In genomic region chr21:33491373-33492102, GRCh38 we compare ENCODE assay signal across 8 cellular contexts. TPM values are rescaled to one million over a fixed set of nuclear protein-coding genes. Genes with fewer than 3 reads are reported as not detected.
DNase-seq lines count a peak whose midpoint lies in the region; ATAC-seq, FAIRE-seq and TF ChIP-seq lines count a peak whose summit lies in the region.

TSS of gene DNAJC28 (minus strand) at chr21:33491716. CDS start at chr21:33489393, 2,323 bp downstream.

- H2AK5ac ChIP-seq in H1 (ENCODE audit: low read depth, low read length) (no peak within 1 kb of the TSS), mesenchymal stem cell (ENCODE audit: low read length, severe bottlenecking) (no peak within 1 kb of the TSS)

- H2BK5ac ChIP-seq in H1 (ENCODE audit: low read depth, low read length) (peak within 1 kb of the TSS; percentile 93), mesenchymal stem cell (ENCODE audit: low read depth, low read length, poor library complexity, severe bottlenecking) (peak within 1 kb of the TSS; percentile 49)

- H3K9ac ChIP-seq in H1 (replicated peaks in 1 of 4; ENCODE audit: extremely low read depth in 1 of 4, low read depth in 3 of 4, low read length in 3 of 4) (peak within 1 kb of the TSS in 3 of 4 experiments; percentile 85 to 91 (median 91); a peak in 6 of 7 replicates), mesenchymal stem cell (ENCODE audit: low read length) (peak within 1 kb of the TSS; percentile 94)

- FAIRE-seq in H1 (lab: Jason Lieb, UNC) = peak; percentile 88

- TF ChIP-seq RAD21 in H1 (IDR thresholded peaks at IDR 0.05 in 1 of 2, conservative IDR thresholded peaks at IDR 0.05 in 1 of 2; ENCODE audit: low read depth in 2 of 2, low read length in 2 of 2) = no peak

- CTCF ChIA-PET in H1 (lab: Charles Lee; ENCODE audit: partially characterized antibody) = interaction anchor here (0.6 to 1.1 kb wide), 4 partner anchors 10 to 402 kb away, joined by 3 read pairs; partner anchors contain the start of gene TMEM50B

- H3K23ac ChIP-seq in H1 (ENCODE audit: insufficient read length) (no peak within 1 kb of the TSS), mesenchymal stem cell (ENCODE audit: low read length in 2 of 2) (peak within 1 kb of the TSS in 1 of 2 experiments; percentile 34)

- peak within 1 kb of the TSS; percentile 66 to 98 (median 78) for H3K4me3 ChIP-seq in H1 (ENCODE audit: extremely low read depth in 1 of 4, insufficient read depth in 2 of 4, low read depth in 3 of 4, low read length in 4 of 4)
- H3K4me3 ChIP-seq in mesenchymal stem cell (ENCODE audit: insufficient read depth in 1 of 2, low read depth in 1 of 2, low read length in 2 of 2) = peak within 1 kb of the TSS; percentile 73 to 97

- peaks cover 7% of the 10 kb centered on the region for H3K23me2 ChIP-seq in H1 (ENCODE audit: low read depth, low read length)

- H4K20me1 ChIP-seq in H1 (replicated peaks in 1 of 2; ENCODE audit: control insufficient read depth in 1 of 2, insufficient read depth in 2 of 2, low read length in 2 of 2) = no peaks in the 10 kb centered on the region

- H3K9me3 ChIP-seq in H1 (ENCODE audit: insufficient read depth in 2 of 2, low read depth in 1 of 2, low read length in 1 of 2) (no peaks in the 10 kb centered on the region), mesenchymal stem cell (ENCODE audit: control insufficient read depth, low read length) (no peaks in the 10 kb centered on the region)

- H3K27ac ChIP-seq in H1 (ENCODE audit: low read depth, low read length) (peak within 1 kb of the TSS; percentile 90), mesenchymal stem cell (ENCODE audit: low read length, poor library complexity, severe bottlenecking) (peak within 1 kb of the TSS; percentile 23)

- H3K79me1 ChIP-seq in H1 (ENCODE audit: low read depth, low read length) = no peaks in the 10 kb centered on the region
- no peaks in the 10 kb centered on the region for H3K79me1 ChIP-seq in mesenchymal stem cell (replicated peaks; ENCODE audit: low read length, poor library complexity, severe bottlenecking)

- H3K14ac ChIP-seq in H1 (ENCODE audit: insufficient read length) (no peak within 1 kb of the TSS), mesenchymal stem cell (ENCODE audit: low read length in 2 of 2) (peak within 1 kb of the TSS in 1 of 2 experiments; percentile 78)

- H2AFZ ChIP-seq in H1 (ENCODE audit: low read length) = peak within 1 kb of the TSS; percentile 98
- H2AFZ ChIP-seq in mesenchymal stem cell (ENCODE audit: low read depth, low read length) = peak within 1 kb of the TSS; percentile 83

- H3K27me3 ChIP-seq in H1 (replicated peaks in 1 of 4; ENCODE audit: control insufficient read depth in 3 of 4, extremely low read depth in 1 of 4, insufficient read depth in 3 of 4, low read length in 3 of 4) = no peaks in the 10 kb centered on the region
- H3K27me3 ChIP-seq in mesenchymal stem cell (ENCODE audit: control insufficient read depth in 1 of 2, insufficient read depth in 1 of 2, low read length in 2 of 2) = peaks cover 2 to 14% of the 10 kb centered on the region in 2 experiments

- WGBS in H1 (ENCODE audit: extremely low coverage in 1 of 2, insufficient coverage in 1 of 2, insufficient read length in 1 of 2, insufficient replicate concordance in 2 of 2, low coverage in 1 of 2, low lambda C conversion rate in 2 of 2, missing lambda C conversion rate in 1 of 2), 2 experiments = 1% methylated on average over 47 of the region's 52 CpGs; no CpG with 5 or more reads in 1 of the 2 experiments
- WGBS in mesenchymal stem cell = 2% methylated on average over 52 of the region's 52 CpGs

- 0 out of 2 replicates have a peak within 1 kb of the TSS, but pooled peaks have one; percentile 72 for H2BK15ac ChIP-seq in H1 (ENCODE audit: low read length)
- H2BK15ac ChIP-seq in mesenchymal stem cell (ENCODE audit: low read depth, poor library complexity, severe bottlenecking) = peak within 1 kb of the TSS; percentile 77

- peak within 1 kb of the TSS; percentile 100 for H3K18ac ChIP-seq in H1 (ENCODE audit: extremely low read depth, low read length)
- H3K18ac ChIP-seq in mesenchymal stem cell (ENCODE audit: low read depth in 1 of 2, low read length in 2 of 2) = peak within 1 kb of the TSS; percentile 60 to 86

- no peak within 1 kb of the TSS for H2BK120ac ChIP-seq in H1 (replicated peaks; ENCODE audit: low read depth, low read length)
- H2BK120ac ChIP-seq in mesenchymal stem cell (ENCODE audit: low read depth, low read length) = no peak within 1 kb of the TSS

- H3K56ac ChIP-seq in H1 (replicated peaks; ENCODE audit: insufficient read length, low read depth, low read length) = peak within 1 kb of the TSS; percentile 77

- H3K79me2 ChIP-seq in H1 (ENCODE audit: control insufficient read depth in 1 of 2, insufficient read depth in 2 of 2, low read length in 2 of 2) = no peaks in the 10 kb centered on the region

- POLR2A ChIA-PET in H1 (lab: Charles Lee; ENCODE audit: partially characterized antibody) = interaction anchor here (0.8 to 2.6 kb wide), 8 partner anchors 10 to 719 kb away, joined by 3 to 30 read pairs (median 4); partner anchors contain the start of genes DONSON and TMEM50B

- TF ChIP-seq POLR2A in H1 (IDR thresholded peaks at IDR 0.05; ENCODE audit: control extremely low read depth in 1 of 2, low read depth in 2 of 2, low read length in 2 of 2) = peak in 1 of 2 experiments; percentile 66; a peak in 2 of 3 replicates

- H4K8ac ChIP-seq in H1 (ENCODE audit: extremely low read depth, insufficient read depth, low read length) (peak within 1 kb of the TSS; percentile 66; the same call in 1 of the 2 replicates), mesenchymal stem cell (ENCODE audit: low read length) (peak within 1 kb of the TSS; percentile 90)

- ATAC-seq in GM19468 (IDR thresholded peaks at IDR 0.05; ENCODE audit: extremely low read depth, unreplicated experiment) = peak; percentile 92

- 0 out of 2 replicates have a peak within 1 kb of the TSS, but pooled peaks have one; percentile 75 for H2BK12ac ChIP-seq in H1 (ENCODE audit: low read depth, low read length)
- no peak within 1 kb of the TSS for H2BK12ac ChIP-seq in mesenchymal stem cell (ENCODE audit: low read length in 2 of 2)

- peaks cover 0 to 8% (median 0%) of the 10 kb centered on the region in 4 experiments; a peak in 2 of 8 replicates for H3K36me3 ChIP-seq in H1 (ENCODE audit: control insufficient read depth in 2 of 4, insufficient read depth in 4 of 4, low read length in 3 of 4)
- H3K36me3 ChIP-seq in mesenchymal stem cell (ENCODE audit: control insufficient read depth in 1 of 2, insufficient read depth in 2 of 2, low read depth in 1 of 2, low read length in 2 of 2) = peaks cover 0 to 6% of the 10 kb centered on the region in 2 experiments

- H4K91ac ChIP-seq in H1 (replicated peaks; ENCODE audit: insufficient read length, low read length) = peak within 1 kb of the TSS; percentile 67
- H4K91ac ChIP-seq in mesenchymal stem cell (ENCODE audit: low read length) = peak within 1 kb of the TSS; percentile 2

- H4K5ac ChIP-seq in H1 (ENCODE audit: insufficient read length, low read depth, low read length) = peak within 1 kb of the TSS; percentile 88

- no peak for TF ChIP-seq CTCF in H1 (IDR thresholded peaks at IDR 0.05; ENCODE audit: control extremely low read depth in 1 of 3, insufficient read depth in 1 of 3, low read depth in 1 of 3, low read length in 3 of 3)

- H3K4me2 ChIP-seq in H1 (ENCODE audit: insufficient read depth in 1 of 2, low read depth in 2 of 2, low read length in 2 of 2) (peak within 1 kb of the TSS; percentile 74 to 75), mesenchymal stem cell (ENCODE audit: low read length, poor library complexity, severe bottlenecking) (peak within 1 kb of the TSS; percentile 66)

- peak within 1 kb of the TSS; percentile 17 for H3K4ac ChIP-seq in H1 (replicated peaks; ENCODE audit: insufficient read length, low read depth, low read length)
- no peak within 1 kb of the TSS for H3K4ac ChIP-seq in mesenchymal stem cell (ENCODE audit: low read depth in 1 of 2, low read length in 2 of 2)

- H3K4me1 ChIP-seq in H1 (replicated peaks in 1 of 4; ENCODE audit: control insufficient read depth in 3 of 4, insufficient read depth in 4 of 4, low read length in 3 of 4) (peaks cover 0 to 4% (median 0%) of the 10 kb centered on the region in 4 experiments; a peak in 1 of 7 replicates), mesenchymal stem cell (ENCODE audit: control insufficient read depth, insufficient read depth, low read depth, low read length) (no peaks in the 10 kb centered on the region)

- H2BK20ac ChIP-seq in H1 (ENCODE audit: low read length) = no peak within 1 kb of the TSS

- peak in 1 of 2 experiments; percentile 69; a peak in 1 of 3 replicates for TF ChIP-seq EP300 in H1 (IDR thresholded peaks at IDR 0.05; ENCODE audit: borderline replicate concordance in 1 of 2, low read depth in 2 of 2, low read length in 2 of 2)

- DNase-seq in COLO668 (lab: John Stamatoyannopoulos, UW; ENCODE audit: unreplicated experiment) (peak; percentile 96), HS-27A (ENCODE audit: low read depth) (peak; percentile 91), H1 (ENCODE audit: low read depth in 1 of 2, low spot score in 2 of 2) (peak; percentile 87 to 98), mesenchymal stem cell (peak; percentile 95)
- DNase-seq in NK-92 treated with Interleukin-12 subunit alpha and Interleukin-12 subunit beta, amount 100 ng/mL, for 24 hours (lab: John Stamatoyannopoulos, UW) = peak; percentile 94
- DNase-seq in activated CD8-positive, alpha-beta memory T cell treated with anti-CD3 and anti-CD28 coated beads for 48 hours (ENCODE audit: low read depth in 2 of 3, low spot score in 2 of 3) = peak; percentile 86 to 95 (median 91)
- peak; percentile 91 for DNase-seq in stimulated activated CD8-positive, alpha-beta memory T cell treated with anti-CD3 and anti-CD28 coated beads, Interleukin-12 subunit alpha, Interleukin-12 subunit beta, amount 100 ng/mL, for 4 hours (ENCODE audit: low read depth)

TF ChIP-seq in H1, 55 proteins besides CTCF, POLR2A, EP300 and RAD21 (continues in another document):
- TF ChIP-seq PHF8 (conservative IDR thresholded peaks at IDR 0.05; ENCODE audit: low read depth, low read length) = peak; percentile 74
- peak; percentile 76; the same call in 1 of the 2 replicates for TF ChIP-seq CHD1 (IDR thresholded peaks at IDR 0.05; ENCODE audit: low read depth, low read length)
- TF ChIP-seq CBX8 (IDR thresholded peaks at IDR 0.05; ENCODE audit: borderline replicate concordance, low read depth, low read length) = no peak
- no peak for TF ChIP-seq GABPA (IDR thresholded peaks at IDR 0.05; ENCODE audit: borderline replicate concordance, insufficient read depth, low read length)

RNA-seq across cellular contexts. Expression of gene DNAJC28, which starts in this region (rescaled TPM):
- total RNA-seq in H1 (2021; fragmentation: NEBNext Ultra II Directional; extraction: Animal tissue kit (Norgen Biotek cat#: 25700)) = 4.2 and 4.3 TPM in 2 replicates
- polyA plus RNA-seq in H1 (2011; rRNA removed) = 0.75 and 0.97 TPM in 2 replicates
- polyA plus RNA-seq in H1 (2011; cell fraction: cytosol; rRNA removed) = 2.9 TPM
- 0.51 TPM for polyA plus RNA-seq in H1 (2011; cell fraction: nucleus; rRNA removed)
- polyA plus RNA-seq in H1 (2012, experiment 1 of 2) = 1.8 to 3.8 TPM (median 2.8 TPM) in 4 replicates
- polyA plus RNA-seq in H1 (2012, experiment 2 of 2) = 0.50 TPM
- polyA plus RNA-seq in H1 (2013, experiment 1 of 2) = 3.9 TPM
- polyA plus RNA-seq in H1 (2013, experiment 2 of 2) = 4.2 TPM
- 0.82 and 0.98 TPM in 2 replicates for polyA minus RNA-seq in H1 (2011; rRNA and poly(A)+ RNA removed)
- polyA minus RNA-seq in H1 (2011; cell fraction: cytosol; rRNA and poly(A)+ RNA removed) = 0.51 TPM
- 2.1 TPM for polyA minus RNA-seq in H1 (2011; cell fraction: nucleus; rRNA and poly(A)+ RNA removed)
- polyA plus RNA-seq in mesenchymal stem cell (2013, experiment 1 of 2) = 1.9 TPM
- polyA plus RNA-seq in mesenchymal stem cell (2013, experiment 2 of 2) = 2.1 TPM

Comparison
In these comparisons a context has a peak if more than half of its experiments do, and no peak if none do; other contexts are left out.
1. Peak in every context shown above with its lines: DNase-seq, ATAC-seq, H3K4me3 ChIP-seq and H3K27ac ChIP-seq.